15 cellular contexts compared by ENCODE assay signal in the genomic region with DNA sequence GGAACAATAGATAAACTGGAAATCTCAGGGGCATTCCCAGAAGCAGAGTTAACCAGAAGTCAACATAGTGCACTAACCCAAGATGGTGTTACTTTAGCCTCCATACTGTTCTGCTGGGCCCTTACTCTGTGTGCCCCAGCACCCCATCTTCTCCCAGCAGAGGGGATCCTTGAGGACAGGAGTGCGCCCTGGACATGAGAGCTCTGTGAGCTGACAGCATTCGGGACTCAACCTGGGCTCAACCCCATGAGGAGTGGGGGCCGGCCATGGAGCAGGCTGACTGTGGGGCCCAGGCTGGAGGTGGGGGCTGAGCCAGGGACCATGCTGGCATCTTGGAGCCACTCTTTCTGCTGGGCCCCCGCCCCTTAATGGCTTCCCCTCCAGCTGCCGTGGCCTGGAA.
A peak's percentile ranks its signal among the peaks of the same experiment; 100 is the strongest.
DNase-seq lines count a peak whose midpoint lies in the region; ATAC-seq, FAIRE-seq and TF ChIP-seq lines count a peak whose summit lies in the region.
"Had no signal": no experiment of that assay in that cellular context is flagged by ENCODE, and none has a peak within 500 bp of the region (broad histone marks: within the 10 kb centered on the region; RNA-seq: fewer than 3 reads in every experiment).

No MANE protein-coding gene starts in this region.

- H3K9ac ChIP-seq in K562 (ENCODE audit: insufficient read depth in 1 of 2, low read depth in 2 of 2, low read length in 2 of 2), result no peak overlapping the region

- WGBS in heart left ventricle, 4 donors, result 90 to 97% (median 94%) methylated on average over 3 to 5 of the region's 5 CpGs
- 12% methylated on average over 4 of the region's 5 CpGs for WGBS in K562 (ENCODE audit: insufficient coverage, low coverage, missing lambda C conversion rate)

- no peak for ATAC-seq in heart left ventricle
- no peak for ATAC-seq in K562
- ATAC-seq in GM19452 (IDR thresholded peaks at IDR 0.05; ENCODE audit: unreplicated experiment), result no peak
- no peak for ATAC-seq in HG03521 (IDR thresholded peaks at IDR 0.05; ENCODE audit: unreplicated experiment)
- ATAC-seq: GM12878 had no signal

- H2AFZ ChIP-seq in K562 (ENCODE audit: low read depth, low read length), result no peak overlapping the region

- no peak overlapping the region for H3K4me2 ChIP-seq in K562 (ENCODE audit: insufficient read depth, low read length)

- peaks cover 3% of the 10 kb centered on the region for H3K36me3 Mint-ChIP-seq in nephron (ENCODE audit: low read depth)

- no peak for FAIRE-seq in K562 (lab: Jason Lieb, UNC)
- FAIRE-seq: A204.1, GM12878 had no signal

- no peak for TF ChIP-seq RAD21 in K562 (CRISPR knock-in tag; conservative IDR thresholded peaks at IDR 0.05 in 1 of 2, IDR thresholded peaks at IDR 0.05 in 1 of 2)

- H3K27ac ChIP-seq in heart left ventricle (no peak overlapping the region), K562 (ENCODE audit: extremely low read depth, low read depth, low read length) (no peak overlapping the region)

- H3K9me1 ChIP-seq in K562 (ENCODE audit: control insufficient read depth, insufficient read depth, low read length), result no peaks in the 10 kb centered on the region

- TF ChIP-seq CTCF in heart left ventricle (IDR thresholded peaks at IDR 0.05) (no peak), K562 (IDR thresholded peaks at IDR 0.05 in 2 of 3, conservative IDR thresholded peaks at IDR 0.05 in 1 of 3; ENCODE audit: insufficient read depth in 2 of 3, low read depth in 1 of 3, low read length in 3 of 3) (no peak), nephron (IDR thresholded peaks at IDR 0.05; ENCODE audit: unreplicated experiment in 3 of 3) (no peak)

- in situ Hi-C loops in K562 (cut with MboI), result no loop called here

- H3K4me3 Mint-ChIP-seq in nephron, result no peak overlapping the region

- peaks cover 19% of the 10 kb centered on the region for H3K9me3 Mint-ChIP-seq in nephron

- TF ChIP-seq POLR2A in heart left ventricle (IDR thresholded peaks at IDR 0.05), result no peak
- TF ChIP-seq POLR2A in K562 (conservative IDR thresholded peaks at IDR 0.05), result no peak

- POLR2A ChIA-PET in K562 (lab: Yijun Ruan, JAX), result no interaction called here

- H3K9me3 ChIP-seq in heart left ventricle, result peaks cover 0 to 8% (median 3%) of the 10 kb centered on the region in 12 donors
- H3K9me3 ChIP-seq in K562 (replicated peaks; ENCODE audit: control insufficient read depth, insufficient read depth, low read depth, low read length), result peaks cover 6% of the 10 kb centered on the region

- no peak for TF ChIP-seq EP300 in K562 (IDR thresholded peaks at IDR 0.05; ENCODE audit: low read length)

- no peaks in the 10 kb centered on the region for H4K20me1 ChIP-seq in K562 (replicated peaks; ENCODE audit: control insufficient read depth, insufficient read depth, low read length)

- peaks cover 18% of the 10 kb centered on the region for H3K4me1 Mint-ChIP-seq in nephron

- H3K27ac Mint-ChIP-seq in nephron, result peak overlapping the region; percentile 43 to 74 (median 63)

- no peaks in the 10 kb centered on the region for H3K36me3 ChIP-seq in heart left ventricle
- no peaks in the 10 kb centered on the region; the same call in 2 of the 3 replicates for H3K36me3 ChIP-seq in K562 (ENCODE audit: control insufficient read depth, insufficient read depth, low read length)

- H3K27me3 ChIP-seq in heart left ventricle, result peaks cover 0 to 7% (median 0%) of the 10 kb centered on the region in 9 donors
- H3K27me3 ChIP-seq in K562 (ENCODE audit: control insufficient read depth in 2 of 2, insufficient read depth in 2 of 2, low read length in 2 of 2), result no peaks in the 10 kb centered on the region; a peak in 1 of 5 replicates

- intact Hi-C loops in cardiac septum (cut with DNase I) (no loop called here), heart left ventricle (cut with DNase I) (no loop called here), K562 (cut with micrococcal nuclease) (no loop called here)

- H3K4me3 ChIP-seq in heart left ventricle (no peak overlapping the region), K562 (no peak overlapping the region)
- H3K4me3 ChIP-seq: GM12878 had no signal

- DNase-seq in cardiac septum (ENCODE audit: low spot score) (peak; percentile 62), heart left ventricle (no peak), K562 (ENCODE audit: extremely low read depth in 1 of 4, low spot score in 3 of 4) (no peak), NCI-H446 (lab: John Stamatoyannopoulos, UW) (no peak)
- DNase-seq: C1 segment of cervical spinal cord; GOT3; NCI-H1417; NCI-H187 treated with DMSO at 0.1 percent for 48 hours; NK-92 treated with Interleukin-12 subunit alpha and Interleukin-12 subunit beta, amount 100 ng/mL, for 24 hours; SHP77 treated with DMSO at 0.1 percent for 48 hours had no signal

- BruUV-seq in K562 (replicated peaks; lab: Mats Ljungman, UMichigan), result no TSS peak

- peaks cover 0 to 18% (median 10%) of the 10 kb centered on the region in 12 donors for H3K4me1 ChIP-seq in heart left ventricle
- H3K4me1 ChIP-seq in K562 (replicated peaks in 1 of 2; ENCODE audit: control insufficient read depth in 2 of 2, insufficient read depth in 2 of 2, low read length in 2 of 2), result peaks cover 0 to 9% of the 10 kb centered on the region in 2 experiments; a peak in 3 of 5 replicates

- CTCF ChIA-PET in K562 (lab: Yijun Ruan, JAX; ENCODE audit: low intra/inter-chr PET ratio), result interaction anchor here (0.7 kb wide), 1 partner anchor 402 kb away, joined by 3 read pairs; no protein-coding TSS in a partner anchor

- H3K79me2 ChIP-seq in K562 (ENCODE audit: control insufficient read depth, insufficient read depth, low read length), result no peaks in the 10 kb centered on the region

- H3K27me3 Mint-ChIP-seq in nephron (ENCODE audit: low read depth), result no peaks in the 10 kb centered on the region

TF ChIP-seq in K562, 482 proteins besides CTCF, POLR2A, EP300 and RAD21 (continues in another document):
- 0 out of 2 replicates have a peak, but pooled peaks have one; percentile 17 for TF ChIP-seq PTRF (tag; IDR thresholded peaks at IDR 0.05)
- TF ChIP-seq XRCC4 (IDR thresholded peaks at IDR 0.05; ENCODE audit: extremely low read depth, insufficient read depth, insufficient read length), result no peak
- TF ChIP-seq, protein P1, sequence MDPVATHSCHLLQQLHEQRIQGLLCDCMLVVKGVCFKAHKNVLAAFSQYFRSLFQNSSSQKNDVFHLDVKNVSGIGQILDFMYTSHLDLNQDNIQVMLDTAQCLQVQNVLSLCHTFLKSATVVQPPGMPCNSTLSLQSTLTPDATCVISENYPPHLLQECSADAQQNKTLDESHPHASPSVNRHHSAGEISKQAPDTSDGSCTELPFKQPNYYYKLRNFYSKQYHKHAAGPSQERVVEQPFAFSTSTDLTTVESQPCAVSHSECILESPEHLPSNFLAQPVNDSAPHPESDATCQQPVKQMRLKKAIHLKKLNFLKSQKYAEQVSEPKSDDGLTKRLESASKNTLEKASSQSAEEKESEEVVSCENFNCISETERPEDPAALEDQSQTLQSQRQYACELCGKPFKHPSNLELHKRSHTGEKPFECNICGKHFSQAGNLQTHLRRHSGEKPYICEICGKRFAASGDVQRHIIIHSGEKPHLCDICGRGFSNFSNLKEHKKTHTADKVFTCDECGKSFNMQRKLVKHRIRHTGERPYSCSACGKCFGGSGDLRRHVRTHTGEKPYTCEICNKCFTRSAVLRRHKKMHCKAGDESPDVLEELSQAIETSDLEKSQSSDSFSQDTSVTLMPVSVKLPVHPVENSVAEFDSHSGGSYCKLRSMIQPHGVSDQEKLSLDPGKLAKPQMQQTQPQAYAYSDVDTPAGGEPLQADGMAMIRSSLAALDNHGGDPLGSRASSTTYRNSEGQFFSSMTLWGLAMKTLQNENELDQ (CRISPR knock-in tag; IDR thresholded peaks at IDR 0.05; ENCODE audit: borderline replicate concordance), result no peak
- TF ChIP-seq CHD2 (IDR thresholded peaks at IDR 0.05; ENCODE audit: low read depth, low read length), result no peak
- TF ChIP-seq, protein P2, sequence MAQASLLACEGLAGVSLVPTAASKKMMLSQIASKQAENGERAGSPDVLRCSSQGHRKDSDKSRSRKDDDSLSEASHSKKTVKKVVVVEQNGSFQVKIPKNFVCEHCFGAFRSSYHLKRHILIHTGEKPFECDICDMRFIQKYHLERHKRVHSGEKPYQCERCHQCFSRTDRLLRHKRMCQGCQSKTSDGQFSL (CRISPR knock-in tag; IDR thresholded peaks at IDR 0.05), result no peak
- TF ChIP-seq, protein P2 (tag; IDR thresholded peaks at IDR 0.05), result peak in 1 of 2 experiments; percentile 63; a peak in 1 of 4 replicates
- TF ChIP-seq, protein P3, sequence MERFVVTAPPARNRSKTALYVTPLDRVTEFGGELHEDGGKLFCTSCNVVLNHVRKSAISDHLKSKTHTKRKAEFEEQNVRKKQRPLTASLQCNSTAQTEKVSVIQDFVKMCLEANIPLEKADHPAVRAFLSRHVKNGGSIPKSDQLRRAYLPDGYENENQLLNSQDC (CRISPR knock-in tag; IDR thresholded peaks at IDR 0.05), result no peak
- TF ChIP-seq, protein P4, sequence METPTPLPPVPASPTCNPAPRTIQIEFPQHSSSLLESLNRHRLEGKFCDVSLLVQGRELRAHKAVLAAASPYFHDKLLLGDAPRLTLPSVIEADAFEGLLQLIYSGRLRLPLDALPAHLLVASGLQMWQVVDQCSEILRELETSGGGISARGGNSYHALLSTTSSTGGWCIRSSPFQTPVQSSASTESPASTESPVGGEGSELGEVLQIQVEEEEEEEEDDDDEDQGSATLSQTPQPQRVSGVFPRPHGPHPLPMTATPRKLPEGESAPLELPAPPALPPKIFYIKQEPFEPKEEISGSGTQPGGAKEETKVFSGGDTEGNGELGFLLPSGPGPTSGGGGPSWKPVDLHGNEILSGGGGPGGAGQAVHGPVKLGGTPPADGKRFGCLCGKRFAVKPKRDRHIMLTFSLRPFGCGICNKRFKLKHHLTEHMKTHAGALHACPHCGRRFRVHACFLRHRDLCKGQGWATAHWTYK (CRISPR knock-in tag; IDR thresholded peaks at IDR 0.05), result peak; percentile 81; the same call in 1 of the 2 replicates
- TF ChIP-seq, protein P5, sequence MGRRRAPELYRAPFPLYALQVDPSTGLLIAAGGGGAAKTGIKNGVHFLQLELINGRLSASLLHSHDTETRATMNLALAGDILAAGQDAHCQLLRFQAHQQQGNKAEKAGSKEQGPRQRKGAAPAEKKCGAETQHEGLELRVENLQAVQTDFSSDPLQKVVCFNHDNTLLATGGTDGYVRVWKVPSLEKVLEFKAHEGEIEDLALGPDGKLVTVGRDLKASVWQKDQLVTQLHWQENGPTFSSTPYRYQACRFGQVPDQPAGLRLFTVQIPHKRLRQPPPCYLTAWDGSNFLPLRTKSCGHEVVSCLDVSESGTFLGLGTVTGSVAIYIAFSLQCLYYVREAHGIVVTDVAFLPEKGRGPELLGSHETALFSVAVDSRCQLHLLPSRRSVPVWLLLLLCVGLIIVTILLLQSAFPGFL (CRISPR knock-in tag; IDR thresholded peaks at IDR 0.05), result no peak
